ENCODE assay signal across 15 cellular contexts in the genomic region with DNA sequence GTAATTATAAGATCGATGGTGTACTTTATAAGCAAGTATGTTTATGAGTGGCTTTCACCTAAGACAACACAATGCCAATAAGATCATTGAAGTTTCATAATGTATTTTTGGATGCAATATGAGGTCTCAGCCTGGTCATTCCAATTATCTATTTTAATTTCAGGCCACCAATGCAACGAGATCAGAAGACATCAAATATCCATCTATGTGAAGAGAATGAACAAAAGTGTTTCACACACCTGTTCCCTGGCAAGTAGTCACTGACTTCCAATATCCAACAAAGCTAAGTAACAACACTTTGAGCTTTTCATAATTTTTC. TPM values are rescaled to one million over a fixed set of nuclear protein-coding genes. Genes with fewer than 3 reads are reported as not detected.
A peak's percentile ranks its signal among the peaks of the same experiment; 100 is the strongest.
DNase-seq lines count a peak whose midpoint lies in the region; ATAC-seq and TF ChIP-seq lines count a peak whose summit lies in the region.
"Had no signal": no experiment of that assay in that cellular context is flagged by ENCODE, and none has a peak within 500 bp of the region (broad histone marks: within the 10 kb centered on the region; RNA-seq: fewer than 3 reads in every experiment).

No MANE protein-coding gene starts in this region.

- H4K20me1 ChIP-seq in HCT116 (ENCODE audit: insufficient read depth) (no peaks in the 10 kb centered on the region), PC-9 (ENCODE audit: insufficient read depth) (no peaks in the 10 kb centered on the region)
- H4K20me1 ChIP-seq: BLaER1 had no signal

- DNase-seq in HCT116 (ENCODE audit: low read depth, low spot score) (no peak), PC-9 (no peak), chondrocyte (ENCODE audit: low spot score) (no peak), D341Med (ENCODE audit: low spot score) (no peak), KG1 (lab: John Stamatoyannopoulos, UW) (no peak)
- DNase-seq: CD8-positive, alpha-beta T cell; NCI-H1436 treated with DMSO at 0.1 percent for 48 hours; NCI-H2029; NCI-H748 treated with DMSO at 0.1 percent for 48 hours; Right ventricle myocardium superior had no signal

- RAD21 ChIA-PET in HCT116 (lab: Charles Lee; ENCODE audit: low non-redundant PET in 1 of 2, low total read pairs in 2 of 2, uncharacterized antibody in 2 of 2, unreplicated experiment in 2 of 2) = no interaction called here

- H3K4me1 ChIP-seq in HCT116 (ENCODE audit: control insufficient read depth in 1 of 2, insufficient read depth in 2 of 2, low read length in 2 of 2) (peaks cover 13 to 22% of the 10 kb centered on the region in 2 experiments), PC-9 (replicated peaks; ENCODE audit: insufficient read depth) (peaks cover 10% of the 10 kb centered on the region)
- H3K4me1 ChIP-seq: BLaER1 had no signal

- ATAC-seq in HCT116 = no peak; the same call in 1 of the 2 replicates
- ATAC-seq in HG02970 (IDR thresholded peaks at IDR 0.05; ENCODE audit: low FRiP score, unreplicated experiment) = no peak
- ATAC-seq in HG02642 (IDR thresholded peaks at IDR 0.05; ENCODE audit: poor library complexity, unreplicated experiment) = no peak
- ATAC-seq: CD8-positive, alpha-beta T cell had no signal

- TF ChIP-seq RAD21 in HCT116 (IDR thresholded peaks at IDR 0.05; ENCODE audit: low read depth) = no peak

- TF ChIP-seq CTCF in HCT116 (IDR thresholded peaks at IDR 0.05 in 2 of 3, conservative IDR thresholded peaks at IDR 0.05 in 1 of 3; ENCODE audit: borderline replicate concordance in 1 of 3, insufficient read depth in 1 of 3, low read depth in 2 of 3, low read length in 2 of 3) (no peak), PC-9 (conservative IDR thresholded peaks at IDR 0.05) (0 out of 2 replicates have a peak, but pooled peaks have one; percentile 4), chondrocyte (IDR thresholded peaks at IDR 0.05) (peak; percentile 48)

- POLR2A ChIA-PET in HCT116 (lab: Charles Lee) = no interaction called here
- POLR2A ChIA-PET in PC-9 (lab: Charles Lee; ENCODE audit: unreplicated experiment) = no interaction called here

- H3K4me1 Mint-ChIP-seq in chondrocyte (ENCODE audit: low read depth) = peaks cover 39% of the 10 kb centered on the region

- H3K4me2 ChIP-seq in HCT116 (ENCODE audit: low read length) (no peak overlapping the region), PC-9 (no peak overlapping the region)
- H3K4me2 ChIP-seq: BLaER1 had no signal

- H3K9ac ChIP-seq in HCT116 (ENCODE audit: low read length) = no peak overlapping the region
- H3K9ac ChIP-seq: BLaER1 had no signal

- TF ChIP-seq POLR2A in HCT116 (IDR thresholded peaks at IDR 0.05; ENCODE audit: borderline replicate concordance, extremely low read depth, insufficient read depth, insufficient read length) = no peak

- H3K4me3 ChIP-seq in HCT116 (replicated peaks in 1 of 2; ENCODE audit: low read depth in 1 of 2, low read length in 2 of 2) (no peak overlapping the region), PC-9 (no peak overlapping the region)
- H3K4me3 ChIP-seq: BLaER1 had no signal

- BruUV-seq in HCT116 (replicated peaks; lab: Mats Ljungman, UMichigan) = no TSS peak
- BruUV-seq in PC-9 (replicated peaks; lab: Mats Ljungman, UMichigan) = no TSS peak

- no peaks in the 10 kb centered on the region for H3F3A ChIP-seq in PC-9 (ENCODE audit: insufficient read depth, low read depth)

- H3K27me3 Mint-ChIP-seq in chondrocyte (ENCODE audit: low read depth) = peaks cover 7% of the 10 kb centered on the region

- CTCF ChIA-PET in HCT116 (lab: Charles Lee) (interaction anchor here (0.8 to 2.6 kb wide), 8 partner anchors 11 to 1381 kb away, joined by 3 to 18 read pairs (median 4); no protein-coding TSS in a partner anchor), PC-9 (lab: Charles Lee) (interaction anchor here (0.7 kb wide), 1 partner anchor 12 kb away, joined by 3 read pairs; no protein-coding TSS in a partner anchor)

- no peak overlapping the region for H3K4me3 Mint-ChIP-seq in chondrocyte (ENCODE audit: unreplicated experiment)
- H3K4me3 Mint-ChIP-seq: CD8-positive, alpha-beta T cell had no signal

- H3K27ac ChIP-seq in HCT116 (ENCODE audit: low read depth, low read length) (no peak overlapping the region), PC-9 (no peak overlapping the region)
- H3K27ac ChIP-seq: BLaER1 had no signal

- H3K36me3 Mint-ChIP-seq in chondrocyte (ENCODE audit: low read depth) = no peaks in the 10 kb centered on the region
- H3K36me3 Mint-ChIP-seq: CD8-positive, alpha-beta T cell had no signal

- no peaks in the 10 kb centered on the region for H3K79me2 ChIP-seq in HCT116 (ENCODE audit: insufficient read depth, low read length)
- no peaks in the 10 kb centered on the region for H3K79me2 ChIP-seq in PC-9 (ENCODE audit: low read depth)

- H3K36me3 ChIP-seq in HCT116 (ENCODE audit: control insufficient read depth in 1 of 2, insufficient read depth in 2 of 2, low read length in 2 of 2) (no peaks in the 10 kb centered on the region), PC-9 (ENCODE audit: low read depth) (no peaks in the 10 kb centered on the region)
- H3K36me3 ChIP-seq: BLaER1 had no signal

- intact Hi-C loops in HCT116 (cut with micrococcal nuclease) = loop anchor here (1.0 to 5.0 kb wide), 5 partner anchors 198 to 1378 kb away; no protein-coding TSS in a partner anchor
- intact Hi-C loops in PC-9 (cut with micrococcal nuclease; ENCODE audit: unreplicated experiment) = loop anchor here (10.0 kb wide), 2 partner anchors 746 to 1376 kb away; no protein-coding TSS in a partner anchor

- H2AFZ ChIP-seq in HCT116 (ENCODE audit: low read depth, low read length, poor library complexity, severe bottlenecking) (peak overlapping the region; percentile 40), PC-9 (no peak overlapping the region)

- H3K9me2 ChIP-seq in HCT116 (ENCODE audit: insufficient read depth) (no peaks in the 10 kb centered on the region), PC-9 (ENCODE audit: insufficient read depth) (no peaks in the 10 kb centered on the region)

- no peaks in the 10 kb centered on the region for H3K9me3 Mint-ChIP-seq in chondrocyte (ENCODE audit: low read depth)
- H3K9me3 Mint-ChIP-seq: CD8-positive, alpha-beta T cell had no signal

- H3K27ac Mint-ChIP-seq in chondrocyte (ENCODE audit: unreplicated experiment) = no peak overlapping the region
- H3K27ac Mint-ChIP-seq: CD8-positive, alpha-beta T cell had no signal

- H3K27me3 ChIP-seq in HCT116 (ENCODE audit: insufficient read depth, low read length) = peaks cover 16% of the 10 kb centered on the region
- H3K27me3 ChIP-seq in PC-9 (ENCODE audit: insufficient read depth, low read depth) = no peaks in the 10 kb centered on the region
- H3K27me3 ChIP-seq: BLaER1 had no signal

- no peaks in the 10 kb centered on the region for H3K9me3 ChIP-seq in HCT116 (ENCODE audit: control insufficient read depth in 1 of 2, insufficient read depth in 1 of 2, low read depth in 1 of 2, low read length in 2 of 2)
- H3K9me3 ChIP-seq in PC-9 (ENCODE audit: insufficient read depth, low read depth) = no peaks in the 10 kb centered on the region
- H3K9me3 ChIP-seq: BLaER1 had no signal

TF ChIP-seq in HCT116, 20 proteins besides CTCF, POLR2A, EP300 and RAD21 (continues in another document):
- TF ChIP-seq EZH2 (IDR thresholded peaks at IDR 0.05) (no peak), ZFX (IDR thresholded peaks at IDR 0.05) (no peak), ZNF274 (IDR thresholded peaks at IDR 0.05; ENCODE audit: low read depth, low read length) (no peak), JUND (IDR thresholded peaks at IDR 0.05) (no peak), CBX3 (IDR thresholded peaks at IDR 0.05; ENCODE audit: low read depth) (no peak), FOSL1 (IDR thresholded peaks at IDR 0.05; ENCODE audit: low read depth) (no peak), SRF (IDR thresholded peaks at IDR 0.05; ENCODE audit: low read depth) (no peak), SIN3A (IDR thresholded peaks at IDR 0.05; ENCODE audit: low read depth) (no peak), CEBPB (IDR thresholded peaks at IDR 0.05; ENCODE audit: low read depth) (no peak)
- TF ChIP-seq, protein P1, sequence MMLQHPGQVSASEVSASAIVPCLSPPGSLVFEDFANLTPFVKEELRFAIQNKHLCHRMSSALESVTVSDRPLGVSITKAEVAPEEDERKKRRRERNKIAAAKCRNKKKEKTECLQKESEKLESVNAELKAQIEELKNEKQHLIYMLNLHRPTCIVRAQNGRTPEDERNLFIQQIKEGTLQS (IDR thresholded peaks at IDR 0.05) = no peak
- TF ChIP-seq, protein P2, sequence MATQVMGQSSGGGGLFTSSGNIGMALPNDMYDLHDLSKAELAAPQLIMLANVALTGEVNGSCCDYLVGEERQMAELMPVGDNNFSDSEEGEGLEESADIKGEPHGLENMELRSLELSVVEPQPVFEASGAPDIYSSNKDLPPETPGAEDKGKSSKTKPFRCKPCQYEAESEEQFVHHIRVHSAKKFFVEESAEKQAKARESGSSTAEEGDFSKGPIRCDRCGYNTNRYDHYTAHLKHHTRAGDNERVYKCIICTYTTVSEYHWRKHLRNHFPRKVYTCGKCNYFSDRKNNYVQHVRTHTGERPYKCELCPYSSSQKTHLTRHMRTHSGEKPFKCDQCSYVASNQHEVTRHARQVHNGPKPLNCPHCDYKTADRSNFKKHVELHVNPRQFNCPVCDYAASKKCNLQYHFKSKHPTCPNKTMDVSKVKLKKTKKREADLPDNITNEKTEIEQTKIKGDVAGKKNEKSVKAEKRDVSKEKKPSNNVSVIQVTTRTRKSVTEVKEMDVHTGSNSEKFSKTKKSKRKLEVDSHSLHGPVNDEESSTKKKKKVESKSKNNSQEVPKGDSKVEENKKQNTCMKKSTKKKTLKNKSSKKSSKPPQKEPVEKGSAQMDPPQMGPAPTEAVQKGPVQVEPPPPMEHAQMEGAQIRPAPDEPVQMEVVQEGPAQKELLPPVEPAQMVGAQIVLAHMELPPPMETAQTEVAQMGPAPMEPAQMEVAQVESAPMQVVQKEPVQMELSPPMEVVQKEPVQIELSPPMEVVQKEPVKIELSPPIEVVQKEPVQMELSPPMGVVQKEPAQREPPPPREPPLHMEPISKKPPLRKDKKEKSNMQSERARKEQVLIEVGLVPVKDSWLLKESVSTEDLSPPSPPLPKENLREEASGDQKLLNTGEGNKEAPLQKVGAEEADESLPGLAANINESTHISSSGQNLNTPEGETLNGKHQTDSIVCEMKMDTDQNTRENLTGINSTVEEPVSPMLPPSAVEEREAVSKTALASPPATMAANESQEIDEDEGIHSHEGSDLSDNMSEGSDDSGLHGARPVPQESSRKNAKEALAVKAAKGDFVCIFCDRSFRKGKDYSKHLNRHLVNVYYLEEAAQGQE (IDR thresholded peaks at IDR 0.05; ENCODE audit: low read depth) = no peak

RNA-seq across cellular contexts. Expression of gene TMCO5A, which starts 53.6 kb away (rescaled TPM):
- not detected for total RNA-seq in HCT116 (2021; ENCODE audit: unreplicated experiment)
- not detected in 2 replicates for polyA plus RNA-seq in HCT116 (2012)
- 0.35 TPM in 1 of 2 replicates, not detected in the other for total RNA-seq in PC-9 (2021)
- not detected in 3 replicates for total RNA-seq in chondrocyte
- total RNA-seq: CD8-positive, alpha-beta T cell; H1; Right ventricle myocardium superior; SK-MEL-5 had no signal
- polyA plus RNA-seq: H1 had no signal

Comparison
In these comparisons a context has a peak if more than half of its experiments do, and no peak if none do; other contexts are left out.
1. CTCF ChIP-seq: peak in PC-9 (single experiment) and chondrocyte (single experiment); none in HCT116 (0 of 3).